Comparison of ENCODE assay signal across 1 cellular context in genomic region chr14:29896354-29896768, GRCh38.
TF ChIP-seq lines count a peak whose summit lies in the region.

No MANE protein-coding gene starts in this region.

TF ChIP-seq in endothelial cell of umbilical vein, 7 proteins besides CTCF, POLR2A, EP300 and RAD21 (continued from another document):
- TF ChIP-seq, protein P1, sequence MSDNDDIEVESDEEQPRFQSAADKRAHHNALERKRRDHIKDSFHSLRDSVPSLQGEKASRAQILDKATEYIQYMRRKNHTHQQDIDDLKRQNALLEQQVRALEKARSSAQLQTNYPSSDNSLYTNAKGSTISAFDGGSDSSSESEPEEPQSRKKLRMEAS (IDR thresholded peaks at IDR 0.05; ENCODE audit: insufficient read depth, insufficient read length): no peak
- no peak for TF ChIP-seq POLR2AphosphoS5 (IDR thresholded peaks at IDR 0.05; ENCODE audit: insufficient read depth, low read depth, low read length)
- TF ChIP-seq FOS (IDR thresholded peaks at IDR 0.05; ENCODE audit: borderline replicate concordance, insufficient read depth, low read length): no peak
- TF ChIP-seq JUN (IDR thresholded peaks at IDR 0.05; ENCODE audit: borderline replicate concordance, insufficient read depth, insufficient read length, low read depth): no peak
- TF ChIP-seq GATA2 (IDR thresholded peaks at IDR 0.05; ENCODE audit: insufficient read depth, insufficient read length, low read depth, low read length): no peak
- TF ChIP-seq MYC (IDR thresholded peaks at IDR 0.05; ENCODE audit: low read depth, low read length): no peak
